In the genomic region with DNA sequence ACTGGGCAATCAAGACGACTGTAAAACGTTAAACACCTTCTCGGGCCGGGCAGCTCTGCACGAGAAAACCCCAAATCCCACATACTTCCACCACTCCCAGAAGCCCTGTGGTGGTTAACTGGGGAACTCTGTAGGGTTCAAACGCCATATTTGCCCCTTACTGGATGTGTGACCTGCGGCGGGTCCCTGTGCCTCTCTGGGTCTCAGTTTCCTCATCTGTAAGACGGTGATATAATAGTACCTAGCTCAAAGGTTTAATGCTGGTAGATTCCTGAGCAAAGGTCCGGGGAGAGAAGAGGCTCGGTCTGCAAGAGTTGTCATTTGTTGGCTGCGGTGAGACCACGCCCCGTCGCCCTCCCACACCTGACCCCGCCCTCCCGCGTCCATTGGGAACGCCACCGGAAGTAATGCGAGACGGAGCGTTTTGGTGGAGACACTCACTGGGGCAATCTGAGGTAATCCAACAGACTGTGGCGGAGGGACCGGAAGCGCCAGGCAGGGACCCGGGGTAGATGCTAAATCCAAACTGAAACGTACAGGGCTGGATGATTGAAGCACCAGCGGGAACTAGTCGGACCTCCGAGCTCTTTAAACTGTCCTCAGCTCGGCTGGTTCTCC, we compare ENCODE assay signal across 1 cellular context.
A peak's percentile ranks its signal among the peaks of the same experiment; 100 is the strongest.
TF ChIP-seq lines count a peak whose summit lies in the region.

No MANE protein-coding gene starts in this region.

TF ChIP-seq in HepG2, 621 proteins besides CTCF, POLR2A, EP300 and RAD21 (continued from another document and continues in another):
- TF ChIP-seq, protein P1, sequence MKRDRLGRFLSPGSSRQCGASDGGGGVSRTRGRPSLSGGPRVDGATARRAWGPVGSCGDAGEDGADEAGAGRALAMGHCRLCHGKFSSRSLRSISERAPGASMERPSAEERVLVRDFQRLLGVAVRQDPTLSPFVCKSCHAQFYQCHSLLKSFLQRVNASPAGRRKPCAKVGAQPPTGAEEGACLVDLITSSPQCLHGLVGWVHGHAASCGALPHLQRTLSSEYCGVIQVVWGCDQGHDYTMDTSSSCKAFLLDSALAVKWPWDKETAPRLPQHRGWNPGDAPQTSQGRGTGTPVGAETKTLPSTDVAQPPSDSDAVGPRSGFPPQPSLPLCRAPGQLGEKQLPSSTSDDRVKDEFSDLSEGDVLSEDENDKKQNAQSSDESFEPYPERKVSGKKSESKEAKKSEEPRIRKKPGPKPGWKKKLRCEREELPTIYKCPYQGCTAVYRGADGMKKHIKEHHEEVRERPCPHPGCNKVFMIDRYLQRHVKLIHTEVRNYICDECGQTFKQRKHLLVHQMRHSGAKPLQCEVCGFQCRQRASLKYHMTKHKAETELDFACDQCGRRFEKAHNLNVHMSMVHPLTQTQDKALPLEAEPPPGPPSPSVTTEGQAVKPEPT (CRISPR knock-in tag; IDR thresholded peaks at IDR 0.05; ENCODE audit: low read depth) = no peak
- TF ChIP-seq KDM2A (CRISPR knock-in tag; IDR thresholded peaks at IDR 0.05; ENCODE audit: borderline replicate concordance, low read depth) = peak; percentile 50; the same call in 1 of the 2 replicates
- peak; percentile 71; the same call in 1 of the 2 replicates for TF ChIP-seq ZNF232 (CRISPR knock-in tag; IDR thresholded peaks at IDR 0.05; ENCODE audit: borderline replicate concordance)
- TF ChIP-seq, protein P2, sequence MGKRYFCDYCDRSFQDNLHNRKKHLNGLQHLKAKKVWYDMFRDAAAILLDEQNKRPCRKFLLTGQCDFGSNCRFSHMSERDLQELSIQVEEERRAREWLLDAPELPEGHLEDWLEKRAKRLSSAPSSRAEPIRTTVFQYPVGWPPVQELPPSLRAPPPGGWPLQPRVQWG (CRISPR knock-in tag; IDR thresholded peaks at IDR 0.05; ENCODE audit: borderline replicate concordance, low read depth) = no peak
- no peak for TF ChIP-seq TAF15 (IDR thresholded peaks at IDR 0.05; ENCODE audit: low read depth, low read length, poor library complexity, severe bottlenecking)
- TF ChIP-seq ZNF101 (CRISPR knock-in tag; IDR thresholded peaks at IDR 0.05; ENCODE audit: borderline replicate concordance, low read depth) = no peak
- TF ChIP-seq SETDB1 (CRISPR knock-in tag; IDR thresholded peaks at IDR 0.05; ENCODE audit: borderline replicate concordance) = no peak
- no peak for TF ChIP-seq XRCC5 (optimal IDR thresholded peaks at IDR 0.05; ENCODE audit: low read length)
- TF ChIP-seq, protein P3, sequence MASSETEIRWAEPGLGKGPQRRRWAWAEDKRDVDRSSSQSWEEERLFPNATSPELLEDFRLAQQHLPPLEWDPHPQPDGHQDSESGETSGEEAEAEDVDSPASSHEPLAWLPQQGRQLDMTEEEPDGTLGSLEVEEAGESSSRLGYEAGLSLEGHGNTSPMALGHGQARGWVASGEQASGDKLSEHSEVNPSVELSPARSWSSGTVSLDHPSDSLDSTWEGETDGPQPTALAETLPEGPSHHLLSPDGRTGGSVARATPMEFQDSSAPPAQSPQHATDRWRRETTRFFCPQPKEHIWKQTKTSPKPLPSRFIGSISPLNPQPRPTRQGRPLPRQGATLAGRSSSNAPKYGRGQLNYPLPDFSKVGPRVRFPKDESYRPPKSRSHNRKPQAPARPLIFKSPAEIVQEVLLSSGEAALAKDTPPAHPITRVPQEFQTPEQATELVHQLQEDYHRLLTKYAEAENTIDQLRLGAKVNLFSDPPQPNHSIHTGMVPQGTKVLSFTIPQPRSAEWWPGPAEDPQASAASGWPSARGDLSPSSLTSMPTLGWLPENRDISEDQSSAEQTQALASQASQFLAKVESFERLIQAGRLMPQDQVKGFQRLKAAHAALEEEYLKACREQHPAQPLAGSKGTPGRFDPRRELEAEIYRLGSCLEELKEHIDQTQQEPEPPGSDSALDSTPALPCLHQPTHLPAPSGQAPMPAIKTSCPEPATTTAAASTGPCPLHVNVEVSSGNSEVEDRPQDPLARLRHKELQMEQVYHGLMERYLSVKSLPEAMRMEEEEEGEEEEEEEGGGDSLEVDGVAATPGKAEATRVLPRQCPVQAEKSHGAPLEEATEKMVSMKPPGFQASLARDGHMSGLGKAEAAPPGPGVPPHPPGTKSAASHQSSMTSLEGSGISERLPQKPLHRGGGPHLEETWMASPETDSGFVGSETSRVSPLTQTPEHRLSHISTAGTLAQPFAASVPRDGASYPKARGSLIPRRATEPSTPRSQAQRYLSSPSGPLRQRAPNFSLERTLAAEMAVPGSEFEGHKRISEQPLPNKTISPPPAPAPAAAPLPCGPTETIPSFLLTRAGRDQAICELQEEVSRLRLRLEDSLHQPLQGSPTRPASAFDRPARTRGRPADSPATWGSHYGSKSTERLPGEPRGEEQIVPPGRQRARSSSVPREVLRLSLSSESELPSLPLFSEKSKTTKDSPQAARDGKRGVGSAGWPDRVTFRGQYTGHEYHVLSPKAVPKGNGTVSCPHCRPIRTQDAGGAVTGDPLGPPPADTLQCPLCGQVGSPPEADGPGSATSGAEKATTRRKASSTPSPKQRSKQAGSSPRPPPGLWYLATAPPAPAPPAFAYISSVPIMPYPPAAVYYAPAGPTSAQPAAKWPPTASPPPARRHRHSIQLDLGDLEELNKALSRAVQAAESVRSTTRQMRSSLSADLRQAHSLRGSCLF (CRISPR knock-in tag; IDR thresholded peaks at IDR 0.05; ENCODE audit: borderline replicate concordance) = no peak
- peak; percentile 84 for TF ChIP-seq ZNF629 (CRISPR knock-in tag; conservative IDR thresholded peaks at IDR 0.05)
- no peak; the same call in 1 of the 2 replicates for TF ChIP-seq KAT7 (CRISPR knock-in tag; IDR thresholded peaks at IDR 0.05; ENCODE audit: borderline replicate concordance)
- TF ChIP-seq ZNF781 (CRISPR knock-in tag; IDR thresholded peaks at IDR 0.05; ENCODE audit: borderline replicate concordance, not compliant biosample characterization) = no peak
- TF ChIP-seq ZMYM3 (CRISPR knock-in tag; IDR thresholded peaks at IDR 0.05) = no peak
- TF ChIP-seq ZNF230 (CRISPR knock-in tag; IDR thresholded peaks at IDR 0.05) = no peak
- no peak for TF ChIP-seq SNAI1 (CRISPR knock-in tag; IDR thresholded peaks at IDR 0.05; ENCODE audit: borderline replicate concordance)
- peak; percentile 76 for TF ChIP-seq SALL2 (CRISPR knock-in tag; IDR thresholded peaks at IDR 0.05)
- TF ChIP-seq HMG20B (CRISPR knock-in tag; conservative IDR thresholded peaks at IDR 0.05) = no peak
- TF ChIP-seq NFIC (IDR thresholded peaks at IDR 0.05; ENCODE audit: low read length) = peak; percentile 15; the same call in 1 of the 2 replicates
- TF ChIP-seq, protein P4, sequence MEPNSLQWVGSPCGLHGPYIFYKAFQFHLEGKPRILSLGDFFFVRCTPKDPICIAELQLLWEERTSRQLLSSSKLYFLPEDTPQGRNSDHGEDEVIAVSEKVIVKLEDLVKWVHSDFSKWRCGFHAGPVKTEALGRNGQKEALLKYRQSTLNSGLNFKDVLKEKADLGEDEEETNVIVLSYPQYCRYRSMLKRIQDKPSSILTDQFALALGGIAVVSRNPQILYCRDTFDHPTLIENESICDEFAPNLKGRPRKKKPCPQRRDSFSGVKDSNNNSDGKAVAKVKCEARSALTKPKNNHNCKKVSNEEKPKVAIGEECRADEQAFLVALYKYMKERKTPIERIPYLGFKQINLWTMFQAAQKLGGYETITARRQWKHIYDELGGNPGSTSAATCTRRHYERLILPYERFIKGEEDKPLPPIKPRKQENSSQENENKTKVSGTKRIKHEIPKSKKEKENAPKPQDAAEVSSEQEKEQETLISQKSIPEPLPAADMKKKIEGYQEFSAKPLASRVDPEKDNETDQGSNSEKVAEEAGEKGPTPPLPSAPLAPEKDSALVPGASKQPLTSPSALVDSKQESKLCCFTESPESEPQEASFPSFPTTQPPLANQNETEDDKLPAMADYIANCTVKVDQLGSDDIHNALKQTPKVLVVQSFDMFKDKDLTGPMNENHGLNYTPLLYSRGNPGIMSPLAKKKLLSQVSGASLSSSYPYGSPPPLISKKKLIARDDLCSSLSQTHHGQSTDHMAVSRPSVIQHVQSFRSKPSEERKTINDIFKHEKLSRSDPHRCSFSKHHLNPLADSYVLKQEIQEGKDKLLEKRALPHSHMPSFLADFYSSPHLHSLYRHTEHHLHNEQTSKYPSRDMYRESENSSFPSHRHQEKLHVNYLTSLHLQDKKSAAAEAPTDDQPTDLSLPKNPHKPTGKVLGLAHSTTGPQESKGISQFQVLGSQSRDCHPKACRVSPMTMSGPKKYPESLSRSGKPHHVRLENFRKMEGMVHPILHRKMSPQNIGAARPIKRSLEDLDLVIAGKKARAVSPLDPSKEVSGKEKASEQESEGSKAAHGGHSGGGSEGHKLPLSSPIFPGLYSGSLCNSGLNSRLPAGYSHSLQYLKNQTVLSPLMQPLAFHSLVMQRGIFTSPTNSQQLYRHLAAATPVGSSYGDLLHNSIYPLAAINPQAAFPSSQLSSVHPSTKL (CRISPR knock-in tag; IDR thresholded peaks at IDR 0.05) = peak; percentile 43; the same call in 1 of the 2 replicates
- TF ChIP-seq, protein P5, sequence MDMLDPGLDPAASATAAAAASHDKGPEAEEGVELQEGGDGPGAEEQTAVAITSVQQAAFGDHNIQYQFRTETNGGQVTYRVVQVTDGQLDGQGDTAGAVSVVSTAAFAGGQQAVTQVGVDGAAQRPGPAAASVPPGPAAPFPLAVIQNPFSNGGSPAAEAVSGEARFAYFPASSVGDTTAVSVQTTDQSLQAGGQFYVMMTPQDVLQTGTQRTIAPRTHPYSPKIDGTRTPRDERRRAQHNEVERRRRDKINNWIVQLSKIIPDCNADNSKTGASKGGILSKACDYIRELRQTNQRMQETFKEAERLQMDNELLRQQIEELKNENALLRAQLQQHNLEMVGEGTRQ (IDR thresholded peaks at IDR 0.05; ENCODE audit: low read depth, low read length) = no peak
- TF ChIP-seq, protein P5 (CRISPR knock-in tag; IDR thresholded peaks at IDR 0.05; ENCODE audit: borderline replicate concordance) = no peak
- TF ChIP-seq ZNF343 (CRISPR knock-in tag; IDR thresholded peaks at IDR 0.05) = no peak
- no peak for TF ChIP-seq ZNF468 (CRISPR knock-in tag; IDR thresholded peaks at IDR 0.05)
- TF ChIP-seq KLF9 (CRISPR knock-in tag; IDR thresholded peaks at IDR 0.05; ENCODE audit: low read depth) = no peak
- no peak for TF ChIP-seq LCORL (IDR thresholded peaks at IDR 0.05)
- no peak; the same call in 1 of the 2 replicates for TF ChIP-seq LCORL (CRISPR knock-in tag; IDR thresholded peaks at IDR 0.05)
- TF ChIP-seq SYNCRIP (IDR thresholded peaks at IDR 0.05; ENCODE audit: insufficient read depth, low read depth, low read length) = no peak
- no peak for TF ChIP-seq ISX (CRISPR knock-in tag; conservative IDR thresholded peaks at IDR 0.05)
- no peak for TF ChIP-seq ZNF644 (CRISPR knock-in tag; IDR thresholded peaks at IDR 0.05; ENCODE audit: low read depth)
- TF ChIP-seq KLF15 (CRISPR knock-in tag; IDR thresholded peaks at IDR 0.05; ENCODE audit: borderline replicate concordance) = no peak
- no peak for TF ChIP-seq ARNTL (CRISPR knock-in tag; IDR thresholded peaks at IDR 0.05)
- TF ChIP-seq, protein P6, sequence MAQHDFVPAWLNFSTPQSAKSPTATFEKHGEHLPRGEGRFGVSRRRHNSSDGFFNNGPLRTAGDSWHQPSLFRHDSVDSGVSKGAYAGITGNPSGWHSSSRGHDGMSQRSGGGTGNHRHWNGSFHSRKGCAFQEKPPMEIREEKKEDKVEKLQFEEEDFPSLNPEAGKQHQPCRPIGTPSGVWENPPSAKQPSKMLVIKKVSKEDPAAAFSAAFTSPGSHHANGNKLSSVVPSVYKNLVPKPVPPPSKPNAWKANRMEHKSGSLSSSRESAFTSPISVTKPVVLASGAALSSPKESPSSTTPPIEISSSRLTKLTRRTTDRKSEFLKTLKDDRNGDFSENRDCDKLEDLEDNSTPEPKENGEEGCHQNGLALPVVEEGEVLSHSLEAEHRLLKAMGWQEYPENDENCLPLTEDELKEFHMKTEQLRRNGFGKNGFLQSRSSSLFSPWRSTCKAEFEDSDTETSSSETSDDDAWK (CRISPR knock-in tag; IDR thresholded peaks at IDR 0.05) = no peak
- TF ChIP-seq, protein P7, sequence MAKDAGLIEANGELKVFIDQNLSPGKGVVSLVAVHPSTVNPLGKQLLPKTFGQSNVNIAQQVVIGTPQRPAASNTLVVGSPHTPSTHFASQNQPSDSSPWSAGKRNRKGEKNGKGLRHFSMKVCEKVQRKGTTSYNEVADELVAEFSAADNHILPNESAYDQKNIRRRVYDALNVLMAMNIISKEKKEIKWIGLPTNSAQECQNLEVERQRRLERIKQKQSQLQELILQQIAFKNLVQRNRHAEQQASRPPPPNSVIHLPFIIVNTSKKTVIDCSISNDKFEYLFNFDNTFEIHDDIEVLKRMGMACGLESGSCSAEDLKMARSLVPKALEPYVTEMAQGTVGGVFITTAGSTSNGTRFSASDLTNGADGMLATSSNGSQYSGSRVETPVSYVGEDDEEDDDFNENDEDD (CRISPR knock-in tag; IDR thresholded peaks at IDR 0.05; ENCODE audit: borderline replicate concordance) = peak; percentile 66; the same call in 1 of the 2 replicates
- TF ChIP-seq CBFB (CRISPR knock-in tag; IDR thresholded peaks at IDR 0.05) = peak; percentile 78; the same call in 1 of the 2 replicates
- TF ChIP-seq PHF5A (CRISPR knock-in tag; IDR thresholded peaks at IDR 0.05; ENCODE audit: low read depth, unreplicated experiment) = no peak
- no peak for TF ChIP-seq ZSCAN31 (CRISPR knock-in tag; IDR thresholded peaks at IDR 0.05; ENCODE audit: low read depth)
- no peak for TF ChIP-seq SNAPC2 (CRISPR knock-in tag; IDR thresholded peaks at IDR 0.05)
- TF ChIP-seq ZNF788 (CRISPR knock-in tag; IDR thresholded peaks at IDR 0.05; ENCODE audit: borderline replicate concordance) = no peak; the same call in 1 of the 2 replicates
- no peak for TF ChIP-seq ZFP37 (CRISPR knock-in tag; IDR thresholded peaks at IDR 0.05; ENCODE audit: borderline replicate concordance)
- TF ChIP-seq GATAD1 (CRISPR knock-in tag; IDR thresholded peaks at IDR 0.05) = peak; percentile 93
- TF ChIP-seq NR2C2 (CRISPR knock-in tag; IDR thresholded peaks at IDR 0.05; ENCODE audit: borderline replicate concordance) = peak; percentile 90
- TF ChIP-seq ARNT (IDR thresholded peaks at IDR 0.05) = no peak
- TF ChIP-seq GABPB1 (CRISPR knock-in tag; IDR thresholded peaks at IDR 0.05) = peak; percentile 95
